Comparison of ENCODE assay signal across 1 cellular context in genomic region chr2:112924855-112925254, GRCh38.
TF ChIP-seq lines count a peak whose summit lies in the region.

No MANE protein-coding gene starts in this region.

TF ChIP-seq in K562, 482 proteins besides CTCF, POLR2A, EP300 and RAD21:
- TF ChIP-seq, protein P1, sequence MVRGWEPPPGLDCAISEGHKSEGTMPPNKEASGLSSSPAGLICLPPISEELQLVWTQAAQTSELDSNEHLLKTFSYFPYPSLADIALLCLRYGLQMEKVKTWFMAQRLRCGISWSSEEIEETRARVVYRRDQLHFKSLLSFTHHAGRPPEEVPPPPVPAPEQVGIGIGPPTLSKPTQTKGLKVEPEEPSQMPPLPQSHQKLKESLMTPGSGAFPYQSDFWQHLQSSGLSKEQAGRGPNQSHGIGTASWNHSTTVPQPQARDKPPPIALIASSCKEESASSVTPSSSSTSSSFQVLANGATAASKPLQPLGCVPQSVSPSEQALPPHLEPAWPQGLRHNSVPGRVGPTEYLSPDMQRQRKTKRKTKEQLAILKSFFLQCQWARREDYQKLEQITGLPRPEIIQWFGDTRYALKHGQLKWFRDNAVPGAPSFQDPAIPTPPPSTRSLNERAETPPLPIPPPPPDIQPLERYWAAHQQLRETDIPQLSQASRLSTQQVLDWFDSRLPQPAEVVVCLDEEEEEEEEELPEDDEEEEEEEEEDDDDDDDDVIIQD (CRISPR knock-in tag; IDR thresholded peaks at IDR 0.05), result no peak
- TF ChIP-seq ZNF717 (CRISPR knock-in tag; IDR thresholded peaks at IDR 0.05) (no peak), NR4A1 (CRISPR knock-in tag; IDR thresholded peaks at IDR 0.05) (no peak), NR4A1 (tag; IDR thresholded peaks at IDR 0.05) (no peak), NFATC3 (IDR thresholded peaks at IDR 0.05) (no peak)
